ENCODE assay signal across 9 cellular contexts in the genomic region with DNA sequence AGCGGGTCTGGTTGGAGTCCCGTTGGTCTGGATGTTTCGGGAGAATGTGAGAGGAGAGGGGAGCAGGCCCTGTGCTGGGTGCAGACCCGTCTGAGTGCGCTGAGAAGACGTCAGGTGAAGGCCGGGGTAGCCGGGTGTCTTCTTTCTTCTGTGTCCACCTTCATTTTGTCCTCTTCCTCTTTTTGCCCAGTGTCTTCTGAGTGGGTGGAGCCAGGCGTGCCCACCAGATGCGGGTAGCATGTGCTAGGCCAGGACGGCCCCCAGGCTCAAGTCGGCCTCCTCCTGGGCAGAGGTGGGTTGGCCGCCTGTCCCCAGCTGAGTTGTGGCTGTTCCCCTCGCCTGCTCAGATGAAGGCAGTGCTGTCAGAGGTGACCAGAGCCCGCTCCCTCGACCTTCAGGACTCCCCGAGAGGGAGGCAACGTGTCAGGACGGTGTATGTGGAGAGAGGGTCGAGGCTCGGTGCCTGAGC. TPM values are rescaled to one million over a fixed set of nuclear protein-coding genes. Genes with fewer than 3 reads are reported as not detected.
DNase-seq lines count a peak whose midpoint lies in the region; ATAC-seq and TF ChIP-seq lines count a peak whose summit lies in the region.
"Had no signal": no experiment of that assay in that cellular context is flagged by ENCODE, and none has a peak within 500 bp of the region (broad histone marks: within the 10 kb centered on the region; RNA-seq: fewer than 3 reads in every experiment).

No MANE protein-coding gene starts in this region.

- H3K4me1 ChIP-seq in lower lobe of right lung (peaks cover 64% of the 10 kb centered on the region), stomach smooth muscle (ENCODE audit: control insufficient read depth, insufficient read depth, low read length) (peaks cover 50% of the 10 kb centered on the region)

- peaks cover 18% of the 10 kb centered on the region for H3K27me3 Mint-ChIP-seq in activated CD4-positive, alpha-beta T cell treated with anti-CD3 and anti-CD28 coated beads, Interleukin-2, amount 10 ng/mL, durations not matched to agents 7 days and 5 days
- peaks cover 5% of the 10 kb centered on the region for H3K27me3 Mint-ChIP-seq in activated CD8-positive, alpha-beta T cell treated with anti-CD3 and anti-CD28 coated beads for 36 hours

- POLR2A ChIA-PET in activated CD4-positive, alpha-beta T cell treated with anti-CD3 and anti-CD28 coated beads, Interleukin-2, amount 10 ng/mL, durations not matched to agents 7 days and 5 days (lab: Charles Lee), result no interaction called here
- POLR2A ChIA-PET in activated CD8-positive, alpha-beta T cell treated with anti-CD3 and anti-CD28 coated beads for 36 hours (lab: Charles Lee), result interaction anchor here (1.4 kb wide), 1 partner anchor 37 kb away, joined by 3 read pairs; no protein-coding TSS in a partner anchor

- no peak for DNase-seq in activated CD4-positive, alpha-beta T cell treated with anti-CD3 and anti-CD28 coated beads, Interleukin-2, amount 10 ng/mL, durations not matched to agents 7 days and 5 days
- DNase-seq in activated CD4-positive, alpha-beta T cell treated with anti-CD3 and anti-CD28 coated beads, Interleukin-2, amount 50 U/mL, for 48 hours, result no peak
- DNase-seq in activated CD8-positive, alpha-beta T cell treated with anti-CD3 and anti-CD28 coated beads for 36 hours, result no peak
- DNase-seq in lower lobe of right lung (no peak), dermis blood vessel endothelial cell (no peak), dorsolateral prefrontal cortex (no peak), DMS153 treated with DMSO at 0.1 percent for 48 hours (lab: John Stamatoyannopoulos, UW; ENCODE audit: unreplicated experiment) (no peak)
- DNase-seq: activated naive CD4-positive, alpha-beta T cell treated with anti-CD3 and anti-CD28 coated beads, Interleukin-2, amount 50 U/mL, for 16 hours had no signal

- no peak for TF ChIP-seq CTCF in activated CD8-positive, alpha-beta T cell treated with anti-CD3 and anti-CD28 coated beads for 36 hours (IDR thresholded peaks at IDR 0.05)
- TF ChIP-seq CTCF in lower lobe of right lung (IDR thresholded peaks at IDR 0.05) (no peak), dorsolateral prefrontal cortex (IDR thresholded peaks at IDR 0.05 in 54 of 56, conservative IDR thresholded peaks at IDR 0.05 in 2 of 56; ENCODE audit: low read depth in 1 of 56, partially characterized antibody in 56 of 56) (no peak)

- H3K36me3 ChIP-seq in lower lobe of right lung (peaks cover 20% of the 10 kb centered on the region), stomach smooth muscle (ENCODE audit: control insufficient read depth in 2 of 2, insufficient read depth in 2 of 2, low read length in 2 of 2) (no peaks in the 10 kb centered on the region)

- no peaks in the 10 kb centered on the region for H3K9me3 Mint-ChIP-seq in activated CD4-positive, alpha-beta T cell treated with anti-CD3 and anti-CD28 coated beads, Interleukin-2, amount 10 ng/mL, durations not matched to agents 7 days and 5 days
- no peaks in the 10 kb centered on the region for H3K9me3 Mint-ChIP-seq in activated CD8-positive, alpha-beta T cell treated with anti-CD3 and anti-CD28 coated beads for 36 hours

- H3K27ac ChIP-seq in lower lobe of right lung (peak overlapping the region; percentile 84), stomach smooth muscle (ENCODE audit: low read length) (peak overlapping the region; percentile 55), dorsolateral prefrontal cortex (peak overlapping the region in 6 of 59 donors; percentile 15 to 68 (median 51))

- H3K4me3 ChIP-seq in lower lobe of right lung (peak overlapping the region; percentile 11), stomach smooth muscle (ENCODE audit: low read length in 2 of 2) (peak overlapping the region in 1 of 2 donors; percentile 35), dorsolateral prefrontal cortex (peak overlapping the region in 4 of 59 donors; percentile 24 to 76 (median 72))

- CTCF ChIA-PET in activated CD4-positive, alpha-beta T cell treated with anti-CD3 and anti-CD28 coated beads, Interleukin-2, amount 10 ng/mL, durations not matched to agents 7 days and 5 days (lab: Charles Lee), result interaction anchor here (1.0 to 1.8 kb wide), 2 partner anchors 15 to 118 kb away, joined by 4 read pairs; no protein-coding TSS in a partner anchor
- CTCF ChIA-PET in activated CD8-positive, alpha-beta T cell treated with anti-CD3 and anti-CD28 coated beads for 36 hours (lab: Charles Lee), result interaction anchor here (1.8 kb wide), 1 partner anchor 121 kb away, joined by 8 read pairs; no protein-coding TSS in a partner anchor

- H3K27ac Mint-ChIP-seq in activated CD4-positive, alpha-beta T cell treated with anti-CD3 and anti-CD28 coated beads, Interleukin-2, amount 10 ng/mL, durations not matched to agents 7 days and 5 days, result peak overlapping the region; percentile 46
- peak overlapping the region; percentile 86 for H3K27ac Mint-ChIP-seq in activated CD8-positive, alpha-beta T cell treated with anti-CD3 and anti-CD28 coated beads for 36 hours

- peaks cover 28% of the 10 kb centered on the region for H3K4me1 Mint-ChIP-seq in activated CD4-positive, alpha-beta T cell treated with anti-CD3 and anti-CD28 coated beads, Interleukin-2, amount 10 ng/mL, durations not matched to agents 7 days and 5 days
- H3K4me1 Mint-ChIP-seq in activated CD8-positive, alpha-beta T cell treated with anti-CD3 and anti-CD28 coated beads for 36 hours (ENCODE audit: low read depth), result peaks cover 37% of the 10 kb centered on the region

- H3K4me3 Mint-ChIP-seq in activated CD4-positive, alpha-beta T cell treated with anti-CD3 and anti-CD28 coated beads, Interleukin-2, amount 10 ng/mL, durations not matched to agents 7 days and 5 days, result peak overlapping the region; percentile 59
- peak overlapping the region; percentile 66 for H3K4me3 Mint-ChIP-seq in activated CD8-positive, alpha-beta T cell treated with anti-CD3 and anti-CD28 coated beads for 36 hours

- peak overlapping the region in 1 of 2 donors; percentile 36 for H3K9ac ChIP-seq in stomach smooth muscle (ENCODE audit: low read length in 2 of 2)

- H3K9me3 ChIP-seq in lower lobe of right lung (no peaks in the 10 kb centered on the region), stomach smooth muscle (ENCODE audit: control insufficient read depth in 2 of 2, low read length in 2 of 2) (no peaks in the 10 kb centered on the region)

- H3K36me3 Mint-ChIP-seq in activated CD4-positive, alpha-beta T cell treated with anti-CD3 and anti-CD28 coated beads, Interleukin-2, amount 10 ng/mL, durations not matched to agents 7 days and 5 days (ENCODE audit: low read depth), result no peaks in the 10 kb centered on the region
- H3K36me3 Mint-ChIP-seq in activated CD8-positive, alpha-beta T cell treated with anti-CD3 and anti-CD28 coated beads for 36 hours (ENCODE audit: low read depth), result peaks cover 9% of the 10 kb centered on the region

- intact Hi-C loops in activated CD8-positive, alpha-beta T cell treated with anti-CD3 and anti-CD28 coated beads for 36 hours (cut with micrococcal nuclease), result no loop called here
- intact Hi-C loops in lower lobe of right lung (cut with DNase I), result no loop called here
- intact Hi-C loops in dorsolateral prefrontal cortex (cut with DNase I), result no loop called here

- no peak for ATAC-seq in activated CD8-positive, alpha-beta T cell treated with anti-CD3 and anti-CD28 coated beads for 36 hours
- ATAC-seq in lower lobe of right lung, result no peak

- H3K27me3 ChIP-seq in lower lobe of right lung (ENCODE audit: low read depth) (no peaks in the 10 kb centered on the region), stomach smooth muscle (ENCODE audit: control insufficient read depth in 1 of 2, insufficient read depth in 2 of 2, low read length in 2 of 2) (no peaks in the 10 kb centered on the region), dorsolateral prefrontal cortex (peaks cover 0 to 6% (median 0%) of the 10 kb centered on the region in 45 donors)

RNA-seq across cellular contexts. Expression of a gene that starts 3.5 kb away (rescaled TPM):
- 1 to 10 TPM; 2.1 to 2.2 TPM for total RNA-seq in activated CD4-positive, alpha-beta T cell treated with anti-CD3 and anti-CD28 coated beads, Interleukin-2, amount 10 ng/mL, durations not matched to agents 7 days and 5 days
- 10 to 100 TPM; 23.3 to 24.1 TPM for total RNA-seq in activated CD8-positive, alpha-beta T cell treated with anti-CD3 and anti-CD28 coated beads for 36 hours
- total RNA-seq in lower lobe of right lung (59.8 TPM), dermis blood vessel endothelial cell (80.6 and 85.3 TPM in 2 replicates), dorsolateral prefrontal cortex (10 to 100 TPM in 102 of 120 experiments, 1 to 10 TPM in 18; 3.8 to 30.0 (median 13.7) TPM)
